9 cellular contexts compared by ENCODE assay signal in genomic region chr2:102025583-102026267, GRCh38. TPM values are rescaled to one million over a fixed set of nuclear protein-coding genes. Genes with fewer than 3 reads are reported as not detected.
DNase-seq lines count a peak whose midpoint lies in the region; ATAC-seq and TF ChIP-seq lines count a peak whose summit lies in the region.
"Had no signal": no experiment of that assay in that cellular context is flagged by ENCODE, and none has a peak within 500 bp of the region (broad histone marks: within the 10 kb centered on the region; RNA-seq: fewer than 3 reads in every experiment).

No MANE protein-coding gene starts in this region.

- peak overlapping the region; percentile 69 for H3K27ac ChIP-seq in left ventricle myocardium inferior (replicated peaks)
- peak overlapping the region in 6 of 12 donors; percentile 4 to 82 (median 34) for H3K27ac ChIP-seq in heart left ventricle

- H3K36me3 ChIP-seq in left ventricle myocardium inferior (no peaks in the 10 kb centered on the region), heart left ventricle (no peaks in the 10 kb centered on the region)

- H3K4me3 Mint-ChIP-seq in dendritic cell treated with granulocyte-macrophage colony-stimulating factor and Interleukin-4, amounts not matched to agents 40 ng/mL and 50 ng/mL, for 4 days = peak overlapping the region; percentile 17
- H3K4me3 Mint-ChIP-seq: activated B cell treated with CpG ODN at 0.5 μM for 24 hours had no signal

- TF ChIP-seq POLR2A in heart left ventricle (IDR thresholded peaks at IDR 0.05) = no peak

- no peaks in the 10 kb centered on the region for H3K27me3 Mint-ChIP-seq in dendritic cell treated with granulocyte-macrophage colony-stimulating factor and Interleukin-4, amounts not matched to agents 40 ng/mL and 50 ng/mL, for 4 days
- H3K27me3 Mint-ChIP-seq: activated B cell treated with CpG ODN at 0.5 μM for 24 hours had no signal

- peaks cover 88% of the 10 kb centered on the region for H3K4me1 Mint-ChIP-seq in dendritic cell treated with granulocyte-macrophage colony-stimulating factor and Interleukin-4, amounts not matched to agents 40 ng/mL and 50 ng/mL, for 4 days (ENCODE audit: low read depth)
- H3K4me1 Mint-ChIP-seq: activated B cell treated with CpG ODN at 0.5 μM for 24 hours had no signal

- DNase-seq in left ventricle myocardium inferior (no peak), heart left ventricle (no peak), HCEC 1CT (no peak), sciatic nerve (ENCODE audit: low spot score) (no peak), NCI-H1048 (lab: John Stamatoyannopoulos, UW) (no peak), DMS79 (lab: John Stamatoyannopoulos, UW) (no peak)
- DNase-seq: activated B cell treated with CpG ODN at 0.5 μM for 24 hours had no signal

- no peak overlapping the region for H3K4me3 ChIP-seq in left ventricle myocardium inferior
- H3K4me3 ChIP-seq in heart left ventricle = no peak overlapping the region

- peak overlapping the region; percentile 94 for H3K27ac Mint-ChIP-seq in dendritic cell treated with granulocyte-macrophage colony-stimulating factor and Interleukin-4, amounts not matched to agents 40 ng/mL and 50 ng/mL, for 4 days
- H3K27ac Mint-ChIP-seq: activated B cell treated with CpG ODN at 0.5 μM for 24 hours had no signal

- H3K9me3 Mint-ChIP-seq in dendritic cell treated with granulocyte-macrophage colony-stimulating factor and Interleukin-4, amounts not matched to agents 40 ng/mL and 50 ng/mL, for 4 days = no peaks in the 10 kb centered on the region
- H3K9me3 Mint-ChIP-seq: activated B cell treated with CpG ODN at 0.5 μM for 24 hours had no signal

- intact Hi-C loops in left ventricle myocardium inferior (cut with micrococcal nuclease) (loop anchor here (10.0 kb wide), 1 partner anchor 329 kb away; the partner anchor contains the start of gene IL18R1), heart left ventricle (cut with DNase I) (loop anchor here in 5 of 10 donors (10.0 kb wide), 3 partner anchors 141 to 419 kb away; partner anchors contain the start of gene IL18R1 (in 3 of the 5)), sciatic nerve (cut with DNase I) (no loop called here)
- intact Hi-C loops in dendritic cell treated with granulocyte-macrophage colony-stimulating factor and Interleukin-4, amounts not matched to agents 40 ng/mL and 50 ng/mL, for 4 days (cut with micrococcal nuclease) = loop anchor here (5.0 kb wide), 1 partner anchor 117 kb away; the partner anchor contains the start of gene IL1R1

- H3K9me3 ChIP-seq in left ventricle myocardium inferior (replicated peaks) (peaks cover 8% of the 10 kb centered on the region), heart left ventricle (no peaks in the 10 kb centered on the region)

- H3K4me1 ChIP-seq in left ventricle myocardium inferior = peaks cover 41% of the 10 kb centered on the region
- peaks cover 0 to 64% (median 20%) of the 10 kb centered on the region in 12 donors for H3K4me1 ChIP-seq in heart left ventricle

- H3K36me3 Mint-ChIP-seq in dendritic cell treated with granulocyte-macrophage colony-stimulating factor and Interleukin-4, amounts not matched to agents 40 ng/mL and 50 ng/mL, for 4 days (ENCODE audit: low read depth) = peaks cover 92% of the 10 kb centered on the region

- 85 to 88% (median 87%) methylated on average over 6 of the region's 6 CpGs for WGBS in heart left ventricle, 4 donors

- H3K27me3 ChIP-seq in left ventricle myocardium inferior (ENCODE audit: low read depth) (no peaks in the 10 kb centered on the region), heart left ventricle (no peaks in the 10 kb centered on the region)

- no peak for TF ChIP-seq CTCF in left ventricle myocardium inferior (IDR thresholded peaks at IDR 0.05; ENCODE audit: borderline replicate concordance)
- no peak for TF ChIP-seq CTCF in heart left ventricle (IDR thresholded peaks at IDR 0.05)

- ATAC-seq in heart left ventricle (no peak), HG03045 (IDR thresholded peaks at IDR 0.05; ENCODE audit: unreplicated experiment) (peak; percentile 39), sciatic nerve (no peak)

RNA-seq across cellular contexts. Expression of gene IL1R2, which starts 34.0 kb away (rescaled TPM):
- total RNA-seq in left ventricle myocardium inferior (0.96 TPM), heart left ventricle (1 to 10 TPM in 5 of 9 donors, under 1 TPM in 1, not detected in 3; 0.77 to 6.5 (median 2.1) TPM), sciatic nerve (5.7 TPM)
- 1 to 10 TPM in 1 of 2 donors, under 1 TPM in 1; 0.95 to 8.0 TPM for polyA plus RNA-seq in heart left ventricle
- total RNA-seq: activated B cell treated with CpG ODN at 0.5 μM for 24 hours had no signal
